In genomic region chr13:41905600-41906254, GRCh38 we compare ENCODE assay signal across 8 cellular contexts. TPM values are rescaled to one million over a fixed set of nuclear protein-coding genes. Genes with fewer than 3 reads are reported as not detected.
A peak's percentile ranks its signal among the peaks of the same experiment; 100 is the strongest.
DNase-seq lines count a peak whose midpoint lies in the region; ATAC-seq and TF ChIP-seq lines count a peak whose summit lies in the region.

No MANE protein-coding gene starts in this region.

- DNase-seq in Caco-2: peak in 1 of 2 experiments; percentile 31
- peak; percentile 56 for DNase-seq in OCI-M1 (lab: John Stamatoyannopoulos, UW)
- DNase-seq in epithelial cell of proximal tubule (ENCODE audit: low read depth): peak; percentile 59
- no peak for DNase-seq in retinal pigment epithelial cell (ENCODE audit: low read depth)
- no peak for DNase-seq in NCI-H774 (lab: John Stamatoyannopoulos, UW)
- DNase-seq in KG1 (lab: John Stamatoyannopoulos, UW): no peak

- H3K27me3 ChIP-seq in Caco-2 (replicated peaks; ENCODE audit: control insufficient read depth, insufficient read depth, low read length): no peaks in the 10 kb centered on the region

- CTCF ChIA-PET in Caco-2 (lab: Charles Lee): no interaction called here

- H3K4me1 Mint-ChIP-seq in Caco-2 (ENCODE audit: low read depth, unreplicated experiment): no peaks in the 10 kb centered on the region

- intact Hi-C loops in Caco-2 (cut with micrococcal nuclease; ENCODE audit: unreplicated experiment): loop anchor here (1.0 to 5.0 kb wide), 4 partner anchors 37 to 238 kb away; no protein-coding TSS in a partner anchor

- no peaks in the 10 kb centered on the region for H3K27me3 Mint-ChIP-seq in Caco-2 (ENCODE audit: insufficient read depth, unreplicated experiment)

- no TSS peak for BruUV-seq in Caco-2 (replicated peaks; lab: Mats Ljungman, UMichigan)

- H3K9me3 Mint-ChIP-seq in Caco-2 (ENCODE audit: unreplicated experiment): no peaks in the 10 kb centered on the region

- H3K9me3 ChIP-seq in Caco-2: no peaks in the 10 kb centered on the region

- no peaks in the 10 kb centered on the region for H3K4me1 ChIP-seq in Caco-2

- H3K36me3 Mint-ChIP-seq in Caco-2 (ENCODE audit: insufficient read depth, unreplicated experiment): no peaks in the 10 kb centered on the region

- POLR2A ChIA-PET in Caco-2 (lab: Charles Lee): no interaction called here

- H3K4me3 Mint-ChIP-seq in Caco-2 (ENCODE audit: unreplicated experiment): no peak overlapping the region

- ATAC-seq in GM19035 (IDR thresholded peaks at IDR 0.05; ENCODE audit: unreplicated experiment) (peak; percentile 91), HG03342 (IDR thresholded peaks at IDR 0.05; ENCODE audit: unreplicated experiment) (peak; percentile 84)

- TF ChIP-seq CTCF in Caco-2 (IDR thresholded peaks at IDR 0.05; ENCODE audit: insufficient read depth in 1 of 2, low read depth in 1 of 2, low read length in 1 of 2, severe bottlenecking in 1 of 2, unreplicated experiment in 1 of 2) (peak; percentile 65 to 79), epithelial cell of proximal tubule (conservative IDR thresholded peaks at IDR 0.05; ENCODE audit: low read depth, low read length) (peak; percentile 72), retinal pigment epithelial cell (conservative IDR thresholded peaks at IDR 0.05; ENCODE audit: low read depth, low read length) (peak; percentile 63)

- H3K27ac Mint-ChIP-seq in Caco-2 (ENCODE audit: unreplicated experiment): no peak overlapping the region

- H3K4me3 ChIP-seq in Caco-2 (ENCODE audit: low read depth, low read length): no peak overlapping the region
- no peak overlapping the region for H3K4me3 ChIP-seq in epithelial cell of proximal tubule (ENCODE audit: low read depth, low read length)
- H3K4me3 ChIP-seq in retinal pigment epithelial cell (ENCODE audit: low read length): no peak overlapping the region

- no peaks in the 10 kb centered on the region; the same call in 1 of the 2 replicates for H3K36me3 ChIP-seq in Caco-2 (ENCODE audit: control insufficient read depth, insufficient read depth, low read length)

RNA-seq across cellular contexts. Expression of gene VWA8, which starts 55.2 kb away (rescaled TPM):
- total RNA-seq in Caco-2 (2022): 20.7 and 20.9 TPM in 2 replicates
- 9.8 and 12.7 TPM in 2 replicates for total RNA-seq in epithelial cell of proximal tubule

Comparison
In these comparisons a context has a peak if more than half of its experiments do, and no peak if none do; other contexts are left out.
1. DNase-seq: peak in OCI-M1 (single experiment) and epithelial cell of proximal tubule (single experiment); none in retinal pigment epithelial cell (single experiment), NCI-H774 (single experiment) and KG1 (single experiment).
2. Peak in every context shown above with its lines, with median percentiles within 50 percentile points of each other: CTCF ChIP-seq.